In the genomic region with DNA sequence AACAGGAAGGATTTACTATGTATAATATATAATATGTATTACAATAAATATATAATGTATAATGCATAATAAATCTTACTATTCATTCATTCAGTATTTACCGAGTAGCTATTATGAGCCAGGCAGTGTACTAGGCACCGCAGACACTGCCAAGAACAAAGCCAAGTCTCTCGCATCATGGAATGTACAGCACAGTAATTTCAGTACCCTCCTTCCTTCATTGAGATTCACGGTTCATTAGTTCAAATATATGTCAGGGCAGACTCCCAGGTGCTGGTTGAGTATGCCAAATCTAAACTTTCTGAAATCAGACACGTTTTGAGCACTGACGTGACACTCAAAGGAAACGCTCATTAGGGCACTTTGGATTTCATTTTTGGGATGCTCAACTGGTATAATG, we compare ENCODE assay signal across 17 cellular contexts. TPM values are rescaled to one million over a fixed set of nuclear protein-coding genes. Genes with fewer than 3 reads are reported as not detected.
DNase-seq lines count a peak whose midpoint lies in the region; ATAC-seq, FAIRE-seq and TF ChIP-seq lines count a peak whose summit lies in the region.
"Had no signal": no experiment of that assay in that cellular context is flagged by ENCODE, and none has a peak within 500 bp of the region (broad histone marks: within the 10 kb centered on the region; RNA-seq: fewer than 3 reads in every experiment).

No MANE protein-coding gene starts in this region.

- no peak for TF ChIP-seq CTCF in A549 (IDR thresholded peaks at IDR 0.05)
- TF ChIP-seq CTCF in K562 (IDR thresholded peaks at IDR 0.05 in 2 of 3, conservative IDR thresholded peaks at IDR 0.05 in 1 of 3; ENCODE audit: insufficient read depth in 2 of 3, low read depth in 1 of 3, low read length in 3 of 3): no peak

- H3K9me1 ChIP-seq in K562 (ENCODE audit: control insufficient read depth, insufficient read depth, low read length): no peaks in the 10 kb centered on the region

- peak; percentile 54 for FAIRE-seq in A549 (lab: Jason Lieb, UNC)
- no peak for FAIRE-seq in K562 (lab: Jason Lieb, UNC)
- FAIRE-seq: colon had no signal

- H3K4me2 ChIP-seq in A549: peak overlapping the region; percentile 75
- H3K4me2 ChIP-seq in K562 (ENCODE audit: insufficient read depth, low read length): peak overlapping the region; percentile 72

- no peak overlapping the region for H3K27ac ChIP-seq in A549
- peak overlapping the region; percentile 54 for H3K27ac ChIP-seq in K562 (ENCODE audit: extremely low read depth, low read depth, low read length)
- no peak overlapping the region for H3K27ac ChIP-seq in right cardiac atrium (ENCODE audit: low read length)
- H3K27ac ChIP-seq: left ventricle myocardium inferior, SK-N-MC, tibial artery had no signal

- peak overlapping the region in 1 of 2 experiments; percentile 39; a peak in 1 of 4 replicates for H3K9ac ChIP-seq in K562 (ENCODE audit: insufficient read depth in 1 of 2, low read depth in 2 of 2, low read length in 2 of 2)

- no peak overlapping the region for H2AFZ ChIP-seq in K562 (ENCODE audit: low read depth, low read length)

- in situ Hi-C loops in K562 (cut with MboI): no loop called here

- no peak for TF ChIP-seq EP300 in A549 (IDR thresholded peaks at IDR 0.05)
- no peak for TF ChIP-seq EP300 in K562 (IDR thresholded peaks at IDR 0.05; ENCODE audit: low read length)

- POLR2A ChIA-PET in A549 (lab: Yijun Ruan, JAX): no interaction called here
- POLR2A ChIA-PET in K562 (lab: Yijun Ruan, JAX): interaction anchor here (1.4 to 3.8 kb wide), 5 partner anchors 8 to 36 kb away, joined by 3 to 24 read pairs (median 8); a partner anchor contains a TSS

- TF ChIP-seq RAD21 in A549 (conservative IDR thresholded peaks at IDR 0.05 in 1 of 2, IDR thresholded peaks at IDR 0.05 in 1 of 2) (no peak), K562 (CRISPR knock-in tag; conservative IDR thresholded peaks at IDR 0.05 in 1 of 2, IDR thresholded peaks at IDR 0.05 in 1 of 2) (no peak)

- TF ChIP-seq POLR2A in A549 (IDR thresholded peaks at IDR 0.05; ENCODE audit: low read length): no peak
- TF ChIP-seq POLR2A in K562 (conservative IDR thresholded peaks at IDR 0.05): no peak

- H3K4me3 ChIP-seq in A549 (no peak overlapping the region), K562 (no peak overlapping the region), right cardiac atrium (ENCODE audit: low read length) (no peak overlapping the region)
- H3K4me3 ChIP-seq: left ventricle myocardium inferior, SK-N-MC, tibial artery had no signal

- H3K79me2 ChIP-seq in K562 (ENCODE audit: control insufficient read depth, insufficient read depth, low read length): peaks cover 100% of the 10 kb centered on the region

- WGBS in A549 (ENCODE audit: missing lambda C conversion rate): 93% methylated on average over 7 of the region's 7 CpGs
- 42% methylated on average over 7 of the region's 7 CpGs for WGBS in K562 (ENCODE audit: insufficient coverage, low coverage, missing lambda C conversion rate)
- WGBS in right cardiac atrium: 91% methylated on average over 7 of the region's 7 CpGs

- intact Hi-C loops in K562 (cut with micrococcal nuclease): no loop called here
- intact Hi-C loops in right cardiac atrium (cut with DNase I): no loop called here

- CTCF ChIA-PET in A549 (lab: Yijun Ruan, JAX): interaction anchor here (1.5 kb wide), 1 partner anchor 156 kb away, joined by 5 read pairs; no protein-coding TSS in a partner anchor
- CTCF ChIA-PET in K562 (lab: Yijun Ruan, JAX; ENCODE audit: low intra/inter-chr PET ratio): no interaction called here

- BruUV-seq in K562 (replicated peaks; lab: Mats Ljungman, UMichigan): no TSS peak

- DNase-seq in A549 (ENCODE audit: low read depth in 1 of 2, low spot score in 1 of 2) (no peak), K562 (ENCODE audit: extremely low read depth in 1 of 4, low spot score in 3 of 4) (no peak), right cardiac atrium (no peak), GDM1 (lab: John Stamatoyannopoulos, UW) (no peak)
- no peak for DNase-seq in activated CD4-positive, alpha-beta T cell treated with anti-CD3 and anti-CD28 coated beads, Interleukin-2, amount 50 U/mL, for 4 hours
- DNase-seq: activated T-cell treated with anti-CD3 and anti-CD28 coated beads, Interleukin-2, amount 50 U/mL, for 24 hours; amniotic stem cell; hypothalamus; left ventricle myocardium inferior; MV-4-11; NCI-H2227 treated with DMSO at 0.1 percent for 48 hours; tibial artery had no signal

- H3K9me3 ChIP-seq in A549 (no peaks in the 10 kb centered on the region), K562 (replicated peaks; ENCODE audit: control insufficient read depth, insufficient read depth, low read depth, low read length) (no peaks in the 10 kb centered on the region), right cardiac atrium (ENCODE audit: control insufficient read depth, low read length) (no peaks in the 10 kb centered on the region)
- H3K9me3 ChIP-seq: tibial artery had no signal

- H3K36me3 ChIP-seq in K562 (ENCODE audit: control insufficient read depth, insufficient read depth, low read length): peaks cover 8% of the 10 kb centered on the region; the same call in 1 of the 3 replicates
- H3K36me3 ChIP-seq: left ventricle myocardium inferior, tibial artery had no signal

- H3K27me3 ChIP-seq in K562 (ENCODE audit: control insufficient read depth in 2 of 2, insufficient read depth in 2 of 2, low read length in 2 of 2) (no peaks in the 10 kb centered on the region), right cardiac atrium (ENCODE audit: control insufficient read depth, insufficient read depth) (no peaks in the 10 kb centered on the region)
- H3K27me3 ChIP-seq: tibial artery had no signal

- no peaks in the 10 kb centered on the region for H4K20me1 ChIP-seq in K562 (replicated peaks; ENCODE audit: control insufficient read depth, insufficient read depth, low read length)

- H3K4me1 ChIP-seq in A549: peaks cover 30% of the 10 kb centered on the region
- H3K4me1 ChIP-seq in K562 (replicated peaks in 1 of 2; ENCODE audit: control insufficient read depth in 2 of 2, insufficient read depth in 2 of 2, low read length in 2 of 2): peaks cover 26 to 61% of the 10 kb centered on the region in 2 experiments
- no peaks in the 10 kb centered on the region for H3K4me1 ChIP-seq in right cardiac atrium (ENCODE audit: control insufficient read depth, insufficient read depth, low read length)
- H3K4me1 ChIP-seq: tibial artery had no signal

- ATAC-seq in A549: no peak
- peak; percentile 48 for ATAC-seq in GM18511 (IDR thresholded peaks at IDR 0.05; ENCODE audit: unreplicated experiment)
- peak; percentile 35 for ATAC-seq in HG03378 (IDR thresholded peaks at IDR 0.05; ENCODE audit: unreplicated experiment)
- ATAC-seq in K562: no peak
- ATAC-seq in right cardiac atrium: no peak
- no peak for ATAC-seq in GM18858 (IDR thresholded peaks at IDR 0.05; ENCODE audit: unreplicated experiment)

TF ChIP-seq in A549, 52 proteins besides CTCF, POLR2A, EP300 and RAD21:
- TF ChIP-seq, protein P1, sequence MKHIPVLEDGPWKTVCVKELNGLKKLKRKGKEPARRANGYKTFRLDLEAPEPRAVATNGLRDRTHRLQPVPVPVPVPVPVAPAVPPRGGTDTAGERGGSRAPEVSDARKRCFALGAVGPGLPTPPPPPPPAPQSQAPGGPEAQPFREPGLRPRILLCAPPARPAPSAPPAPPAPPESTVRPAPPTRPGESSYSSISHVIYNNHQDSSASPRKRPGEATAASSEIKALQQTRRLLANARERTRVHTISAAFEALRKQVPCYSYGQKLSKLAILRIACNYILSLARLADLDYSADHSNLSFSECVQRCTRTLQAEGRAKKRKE (CRISPR knock-in tag; IDR thresholded peaks at IDR 0.05; ENCODE audit: low read depth): no peak
- TF ChIP-seq RARB (CRISPR knock-in tag; IDR thresholded peaks at IDR 0.05) (no peak), NR3C1 (IDR thresholded peaks at IDR 0.05) (no peak), EHF (CRISPR knock-in tag; IDR thresholded peaks at IDR 0.05) (no peak), KDM5A (IDR thresholded peaks at IDR 0.05) (no peak)
TF ChIP-seq in A549: peak in this region for 0.

TF ChIP-seq in K562, 482 proteins besides CTCF, POLR2A, EP300 and RAD21:
- peak; percentile 83 for TF ChIP-seq RBM25 (IDR thresholded peaks at IDR 0.05; ENCODE audit: low read depth, low read length, severe bottlenecking)
- TF ChIP-seq CBX2 (IDR thresholded peaks at IDR 0.05; ENCODE audit: insufficient read depth, low read length, poor library complexity, severe bottlenecking): no peak

RNA-seq across cellular contexts. Expression of a gene that starts 9.1 kb away (rescaled TPM):
- polyA plus RNA-seq in A549 (2011; rRNA removed) (16.8 and 18.2 TPM in 2 replicates), A549 (2017; fragmentation: RNase III; extraction: RNeasy Plus Mini Kit Qiagen cat#74134 plus additional on column Dnase treatment) (10.4 to 11.7 TPM (median 10.6 TPM) in 3 replicates), K562 (2011; rRNA removed) (11.5 and 16.8 TPM in 2 replicates), K562 (2014; fragmentation: Illumina TruSeq; extraction: Trizol) (20.0 and 22.0 TPM in 2 replicates), K562 (2014; fragmentation: Nextera tagmentation; extraction: Ambion mirVana) (1 to 10 TPM; 3.2 to 3.8 TPM), K562 (2014; rRNA removed) (17.0 and 17.8 TPM in 2 replicates), right cardiac atrium (3.9 TPM)
- 7.1 and 8.7 TPM in 2 replicates for polyA plus RNA-seq in A549 (2012; cell fraction: cytosol; rRNA removed)
- 5.2 and 6.9 TPM in 2 replicates for polyA plus RNA-seq in A549 (2012; cell fraction: nucleus; rRNA removed)
- polyA minus RNA-seq in A549 (2011; rRNA and poly(A)+ RNA removed): 14.3 and 14.4 TPM in 2 replicates
- 21.7 and 68.0 TPM in 2 replicates for total RNA-seq in K562 (2011; cell fraction: chromatin; rRNA removed; ENCODE audit: low replicate concordance)
- 11.3 and 18.0 TPM in 2 replicates for total RNA-seq in K562 (2011; cell fraction: nucleolus; rRNA removed)
- 45.8 and 75.7 TPM in 2 replicates for total RNA-seq in K562 (2011; cell fraction: nucleoplasm; rRNA removed)
- total RNA-seq in K562 (2014; rRNA removed) (19.8 and 24.0 TPM in 2 replicates), K562 (2014; rRNA removed; fragmentation: Illumina TruSeq; extraction: Trizol) (20.4 and 23.6 TPM in 2 replicates), K562 (2015; rRNA removed; fragmentation: Illumina TruSeq; extraction: Trizol) (22.1 and 24.5 TPM in 2 replicates), K562 (2021) (25.1 and 26.6 TPM in 2 replicates), right cardiac atrium (10 to 100 TPM in 2 of 4 donors, 1 to 10 TPM in 2; 8.7 to 12.5 (median 9.8) TPM)
- polyA plus RNA-seq in K562 (2011; cell fraction: cytosol; rRNA removed): 10.2 and 10.7 TPM in 2 replicates
- 22.8 and 27.5 TPM in 2 replicates for polyA plus RNA-seq in K562 (2011; cell fraction: nucleus; rRNA removed)
- polyA plus RNA-seq in K562 (2012): 20.8 and 21.4 TPM in 2 replicates
- 19.0 and 21.8 TPM in 2 replicates for polyA minus RNA-seq in K562 (2011; rRNA and poly(A)+ RNA removed)
- 8.5 and 11.0 TPM in 2 replicates for polyA minus RNA-seq in K562 (2011; cell fraction: cytosol; rRNA and poly(A)+ RNA removed)
- 20.2 and 24.8 TPM in 2 replicates for polyA minus RNA-seq in K562 (2011; cell fraction: nucleus; rRNA and poly(A)+ RNA removed)

Comparison
In these comparisons a context has a peak if more than half of its experiments do, and no peak if none do; other contexts are left out.
1. ATAC-seq: peak in GM18511 (single experiment) and HG03378 (single experiment); none in A549 (0 of 2), K562 (single experiment), right cardiac atrium (0 of 2) and GM18858 (single experiment).